In genomic region chr5:141510850-141511718, GRCh38 we compare ENCODE assay signal across 10 cellular contexts. TPM values are rescaled to one million over a fixed set of nuclear protein-coding genes. Genes with fewer than 3 reads are reported as not detected.
DNase-seq lines count a peak whose midpoint lies in the region; ATAC-seq, FAIRE-seq and TF ChIP-seq lines count a peak whose summit lies in the region.
"Had no signal": no experiment of that assay in that cellular context is flagged by ENCODE, and none has a peak within 500 bp of the region (broad histone marks: within the 10 kb centered on the region; RNA-seq: fewer than 3 reads in every experiment).

No MANE protein-coding gene starts in this region.

- H3K27me3 ChIP-seq in BLaER1: no peaks in the 10 kb centered on the region
- no peaks in the 10 kb centered on the region for H3K27me3 ChIP-seq in esophagus muscularis mucosa
- H3K27me3 ChIP-seq in hepatocyte: no peaks in the 10 kb centered on the region

- H3K9me3 ChIP-seq in BLaER1: no peaks in the 10 kb centered on the region
- H3K9me3 ChIP-seq in esophagus muscularis mucosa: no peaks in the 10 kb centered on the region
- no peaks in the 10 kb centered on the region for H3K9me3 ChIP-seq in hepatocyte (ENCODE audit: low read depth)

- peak; percentile 42 for FAIRE-seq in GM19239 (lab: Jason Lieb, UNC)

- H3K36me3 ChIP-seq in BLaER1 (peaks cover 19% of the 10 kb centered on the region), esophagus muscularis mucosa (peaks cover 0 to 45% (median 27%) of the 10 kb centered on the region in 4 donors), hepatocyte (replicated peaks; ENCODE audit: insufficient read depth, low read depth) (no peaks in the 10 kb centered on the region)

- 90% methylated on average over 14 of the region's 14 CpGs for WGBS in esophagus muscularis mucosa
- 98% methylated on average over 14 of the region's 14 CpGs for WGBS in hepatocyte (ENCODE audit: low lambda C conversion rate, missing lambda C conversion rate)

- ATAC-seq in HG03439 (IDR thresholded peaks at IDR 0.05; ENCODE audit: unreplicated experiment): peak; percentile 25
- no peak for ATAC-seq in GM18498 (IDR thresholded peaks at IDR 0.05; ENCODE audit: unreplicated experiment)

- H3K79me2 ChIP-seq in hepatocyte: peaks cover 2% of the 10 kb centered on the region

- H3K27ac ChIP-seq in BLaER1: peak overlapping the region; percentile 99
- H3K27ac ChIP-seq in esophagus muscularis mucosa (replicated peaks in 1 of 4): peak overlapping the region; percentile 91 to 97 (median 94)
- H3K27ac ChIP-seq in hepatocyte: no peak overlapping the region

- H3K4me2 ChIP-seq in BLaER1 (peak overlapping the region; percentile 98), hepatocyte (no peak overlapping the region)

- peak overlapping the region; percentile 91 for H3K9ac ChIP-seq in BLaER1

- H3K4me3 ChIP-seq in BLaER1: peak overlapping the region; percentile 68; the same call in 1 of the 2 replicates
- H3K4me3 ChIP-seq in esophagus muscularis mucosa: no peak overlapping the region
- no peak overlapping the region for H3K4me3 ChIP-seq in hepatocyte

- TF ChIP-seq POLR2A in esophagus muscularis mucosa (IDR thresholded peaks at IDR 0.05; ENCODE audit: low read depth): no peak

- H3K9me2 ChIP-seq in hepatocyte (replicated peaks; ENCODE audit: insufficient read depth): no peaks in the 10 kb centered on the region

- H2AFZ ChIP-seq in hepatocyte: no peak overlapping the region

- H4K20me1 ChIP-seq in BLaER1 (no peaks in the 10 kb centered on the region), hepatocyte (ENCODE audit: insufficient read depth, poor library complexity, severe bottlenecking) (no peaks in the 10 kb centered on the region)

- no peak for TF ChIP-seq EP300 in esophagus muscularis mucosa (IDR thresholded peaks at IDR 0.05)

- H3K4me1 ChIP-seq in BLaER1 (peaks cover 95% of the 10 kb centered on the region), esophagus muscularis mucosa (peaks cover 76 to 85% (median 78%) of the 10 kb centered on the region in 4 donors), hepatocyte (ENCODE audit: insufficient read depth) (peaks cover 50% of the 10 kb centered on the region)

- intact Hi-C loops in esophagus muscularis mucosa (cut with DNase I): no loop called here

- DNase-seq in GM19239 (ENCODE audit: insufficient read length, low spot score) (no peak), esophagus muscularis mucosa (ENCODE audit: extremely low spot score) (no peak), hepatocyte (ENCODE audit: low spot score) (no peak), HPDE6-E6E7 (ENCODE audit: extremely low spot score) (no peak)
- no peak for DNase-seq in activated CD4-positive, alpha-beta T cell treated with anti-CD3 and anti-CD28 coated beads, Interleukin-2, amount 50 U/mL, for 48 hours
- DNase-seq: activated gamma-delta T cell, SW 1271 had no signal

- no peak for TF ChIP-seq CTCF in esophagus muscularis mucosa (IDR thresholded peaks at IDR 0.05)
- no peak for TF ChIP-seq CTCF in hepatocyte (IDR thresholded peaks at IDR 0.05; ENCODE audit: poor library complexity)

RNA-seq across cellular contexts. Expression of gene PCDHGC5, which starts 22.2 kb away (rescaled TPM):
- 1 to 10 TPM in 3 of 4 donors, under 1 TPM in 1; 0.71 to 3.7 (median 1.4) TPM for total RNA-seq in esophagus muscularis mucosa
- 0.92 and 1.1 TPM in 2 replicates for total RNA-seq in hepatocyte
- polyA plus RNA-seq in hepatocyte: 0.16 TPM in 1 of 2 replicates, not detected in the other

RNA-seq across cellular contexts. Expression of gene PCDHGC4, which starts 26.3 kb away (rescaled TPM):
- total RNA-seq in esophagus muscularis mucosa: 1 to 10 TPM in 3 of 4 donors, under 1 TPM in 1; 0.91 to 3.3 (median 2.0) TPM
- total RNA-seq in hepatocyte: 0.44 and 1.5 TPM in 2 replicates
- polyA plus RNA-seq in hepatocyte: 0.15 and 0.35 TPM in 2 replicates

RNA-seq across cellular contexts. Expression of gene PCDHGC3, which starts 35.3 kb away (rescaled TPM):
- total RNA-seq in esophagus muscularis mucosa (10 to 100 TPM; 56.5 to 81.1 (median 65.5) TPM), hepatocyte (16.9 and 18.9 TPM in 2 replicates)
- 35.8 and 40.8 TPM in 2 replicates for polyA plus RNA-seq in hepatocyte
